ENCODE assay signal across 14 cellular contexts in the genomic region with DNA sequence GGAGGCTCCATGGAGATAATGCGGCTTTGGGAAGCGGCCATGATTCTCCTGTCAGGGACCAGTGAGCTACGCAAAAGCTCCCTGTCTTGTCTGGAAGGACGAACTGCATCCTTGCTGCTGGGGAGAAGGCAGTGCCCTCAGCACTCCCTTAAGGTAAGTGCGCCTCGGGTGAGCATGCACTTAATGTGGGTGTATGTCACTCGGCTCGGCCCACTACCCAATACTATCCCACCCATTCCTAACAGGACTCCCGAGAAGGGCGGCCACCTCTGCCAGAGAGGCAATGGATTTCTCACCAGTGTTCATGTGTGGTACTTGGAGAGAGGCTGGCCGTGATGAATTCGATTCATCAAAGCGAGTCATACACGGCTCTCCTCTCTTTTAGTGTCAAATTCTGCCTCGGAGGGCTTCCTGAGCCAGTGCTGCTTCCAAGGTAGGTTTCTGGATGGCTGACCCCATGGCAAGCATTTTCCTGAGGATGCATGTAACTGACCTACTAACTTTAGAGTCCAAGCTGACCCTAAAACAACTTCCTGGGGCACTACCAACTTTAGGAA.
A peak's percentile ranks its signal among the peaks of the same experiment; 100 is the strongest.
DNase-seq lines count a peak whose midpoint lies in the region; ATAC-seq and TF ChIP-seq lines count a peak whose summit lies in the region.
"Had no signal": no experiment of that assay in that cellular context is flagged by ENCODE, and none has a peak within 500 bp of the region (broad histone marks: within the 10 kb centered on the region; RNA-seq: fewer than 3 reads in every experiment).

No MANE protein-coding gene starts in this region.

- peak; percentile 25 for DNase-seq in ELR (ENCODE audit: low read depth)
- DNase-seq in M059J (ENCODE audit: low read depth) = peak; percentile 40
- DNase-seq in chondrocyte (ENCODE audit: low spot score) = peak; percentile 90
- DNase-seq in psoas muscle = peak; percentile 0 to 28
- no peak for DNase-seq in OCI-M1 (lab: John Stamatoyannopoulos, UW)
- DNase-seq in NCI-H748 treated with DMSO at 0.1 percent for 48 hours (lab: John Stamatoyannopoulos, UW) = no peak
- no peak for DNase-seq in A673 (ENCODE audit: low spot score)
- DNase-seq: C1 segment of cervical spinal cord; Calu3; CD4-positive, alpha-beta T cell; DMS79 had no signal

- H3K27ac ChIP-seq in psoas muscle (no peak overlapping the region), A673 (ENCODE audit: low read depth, low read length, poor library complexity, severe bottlenecking) (no peak overlapping the region)
- H3K27ac ChIP-seq: HL-60 had no signal

- H3K9me3 ChIP-seq in psoas muscle (no peaks in the 10 kb centered on the region), A673 (ENCODE audit: low read depth, low read length, poor library complexity, severe bottlenecking) (peaks cover 4% of the 10 kb centered on the region)
- H3K9me3 ChIP-seq: HAP-1 had no signal

- H3K4me3 ChIP-seq in psoas muscle = no peak overlapping the region
- H3K4me3 ChIP-seq in A673 (ENCODE audit: low read depth, low read length, poor library complexity, severe bottlenecking) = no peak overlapping the region
- H3K4me3 ChIP-seq: HAP-1 had no signal

- POLR2A ChIA-PET in A673 (lab: Charles Lee; ENCODE audit: low non-redundant PET) = no interaction called here

- H3K4me1 ChIP-seq in psoas muscle (no peaks in the 10 kb centered on the region), A673 (ENCODE audit: insufficient read depth, low read length, poor library complexity, severe bottlenecking) (no peaks in the 10 kb centered on the region)
- H3K4me1 ChIP-seq: HAP-1 had no signal

- H3K27me3 Mint-ChIP-seq in chondrocyte (ENCODE audit: low read depth) = no peaks in the 10 kb centered on the region
- H3K27me3 Mint-ChIP-seq: B cell; CD4-positive, alpha-beta T cell had no signal

- H3K36me3 Mint-ChIP-seq in chondrocyte (ENCODE audit: low read depth) = peaks cover 2% of the 10 kb centered on the region

- no peak for ATAC-seq in psoas muscle

- peaks cover 13% of the 10 kb centered on the region for H3K9me3 Mint-ChIP-seq in chondrocyte (ENCODE audit: low read depth)

- H3K4me3 Mint-ChIP-seq in chondrocyte (ENCODE audit: unreplicated experiment) = no peak overlapping the region
- H3K4me3 Mint-ChIP-seq: B cell; CD4-positive, alpha-beta T cell had no signal

- no TSS peak for BruUV-seq in A673 (replicated peaks; lab: Mats Ljungman, UMichigan)

- intact Hi-C loops in psoas muscle (cut with DNase I) = no loop called here
- intact Hi-C loops in A673 (cut with micrococcal nuclease; ENCODE audit: unreplicated experiment) = no loop called here

- CTCF ChIA-PET in A673 (lab: Charles Lee) = no interaction called here

- H3K36me3 ChIP-seq in psoas muscle (ENCODE audit: insufficient read depth in 1 of 2, low read depth in 1 of 2) (no peaks in the 10 kb centered on the region), A673 (ENCODE audit: insufficient read depth, low read length, poor library complexity, severe bottlenecking) (no peaks in the 10 kb centered on the region)
- H3K36me3 ChIP-seq: HAP-1 had no signal

- TF ChIP-seq CTCF in chondrocyte (IDR thresholded peaks at IDR 0.05) (no peak), psoas muscle (IDR thresholded peaks at IDR 0.05) (no peak), A673 (conservative IDR thresholded peaks at IDR 0.05; ENCODE audit: low read depth, low read length) (no peak)

- 85 to 95% (median 92%) methylated on average over 15 of the region's 15 CpGs for WGBS in psoas muscle, 3 donors

- H3K27ac Mint-ChIP-seq in chondrocyte (ENCODE audit: unreplicated experiment) = no peak overlapping the region
- H3K27ac Mint-ChIP-seq: B cell; CD4-positive, alpha-beta T cell had no signal

- peaks cover 11% of the 10 kb centered on the region for H3K4me1 Mint-ChIP-seq in chondrocyte (ENCODE audit: low read depth)
- H3K4me1 Mint-ChIP-seq: B cell had no signal

- H3K27me3 ChIP-seq in psoas muscle (ENCODE audit: insufficient read depth in 3 of 3, low read length in 2 of 3) = no peaks in the 10 kb centered on the region
- H3K27me3 ChIP-seq in A673 (replicated peaks; ENCODE audit: insufficient read depth, low read depth, low read length, poor library complexity) = no peaks in the 10 kb centered on the region

Comparison
In these comparisons a context has a peak if more than half of its experiments do, and no peak if none do; other contexts are left out.
1. DNase-seq: peak in ELR (single experiment), M059J (single experiment), chondrocyte (single experiment) and psoas muscle (2 of 2); none in OCI-M1 (single experiment), NCI-H748 treated with DMSO at 0.1 percent for 48 hours (single experiment) and A673 (single experiment).